ENCODE assay signal across 21 cellular contexts in genomic region chr6:130116273-130116672, GRCh38.
DNase-seq lines count a peak whose midpoint lies in the region; ATAC-seq, FAIRE-seq and TF ChIP-seq lines count a peak whose summit lies in the region.
"Had no signal": no experiment of that assay in that cellular context is flagged by ENCODE, and none has a peak within 500 bp of the region (broad histone marks: within the 10 kb centered on the region; RNA-seq: fewer than 3 reads in every experiment).

No MANE protein-coding gene starts in this region.

- no peaks in the 10 kb centered on the region for H3K36me3 ChIP-seq in pancreas
- H3K36me3 ChIP-seq: MG63 had no signal

- ATAC-seq in GM18867 (IDR thresholded peaks at IDR 0.05; ENCODE audit: unreplicated experiment) (peak; percentile 38), GM21737 (IDR thresholded peaks at IDR 0.05; ENCODE audit: unreplicated experiment) (peak; percentile 43), pancreas (no peak), HG03135 (IDR thresholded peaks at IDR 0.05; ENCODE audit: unreplicated experiment) (no peak)
- ATAC-seq in CD4-positive, alpha-beta T cell (ENCODE audit: poor library complexity) = no peak
- ATAC-seq: CD8-positive, alpha-beta T cell; WTC11 had no signal

- no peak overlapping the region for H3K27ac ChIP-seq in CD4-positive, alpha-beta T cell (ENCODE audit: low read depth, low read length)
- H3K27ac ChIP-seq in pancreas = no peak overlapping the region
- H3K27ac ChIP-seq: RWPE1, stomach had no signal

- H3K27ac Mint-ChIP-seq in CD4-positive, alpha-beta T cell = no peak overlapping the region
- H3K27ac Mint-ChIP-seq: CD8-positive, alpha-beta T cell; nephron; WTC11 had no signal

- peaks cover 4% of the 10 kb centered on the region for H3K9me3 Mint-ChIP-seq in CD4-positive, alpha-beta T cell
- H3K9me3 Mint-ChIP-seq: CD8-positive, alpha-beta T cell; nephron had no signal

- no peak for FAIRE-seq in pancreas (lab: Jason Lieb, UNC)
- FAIRE-seq: frontal cortex, HTR-8/SVneo, urothelium cell line had no signal

- no peaks in the 10 kb centered on the region for H3K4me1 ChIP-seq in pancreas
- H3K4me1 ChIP-seq: stomach had no signal

- no peak overlapping the region for H3K4me3 ChIP-seq in pancreas
- H3K4me3 ChIP-seq: MG63, stomach had no signal

- CTCF ChIA-PET in CD4-positive, alpha-beta T cell (lab: Charles Lee) = no interaction called here

- peaks cover 41% of the 10 kb centered on the region for H3K4me1 Mint-ChIP-seq in CD4-positive, alpha-beta T cell (ENCODE audit: low read depth)
- H3K4me1 Mint-ChIP-seq: WTC11 had no signal

- H3K27me3 Mint-ChIP-seq in CD4-positive, alpha-beta T cell = no peaks in the 10 kb centered on the region

- DNase-seq in CD1c-positive myeloid dendritic cell (ENCODE audit: extremely low spot score) (peak; percentile 17), MV-4-11 (lab: John Stamatoyannopoulos, UW) (peak; percentile 72), NCI-H226 (no peak), pancreas (no peak)
- DNase-seq in CD4-positive, alpha-beta T cell = no peak
- DNase-seq: activated effector memory CD4-positive, alpha-beta T cell treated with anti-CD3 and anti-CD28 coated beads, Interleukin-2, amount 50 U/mL, for 16 hours; anterior cingulate cortex; CD8-positive, alpha-beta T cell; MG63; NCI-H2107; stomach; T-helper 1 cell had no signal

- peaks cover 65% of the 10 kb centered on the region for H3K36me3 Mint-ChIP-seq in CD4-positive, alpha-beta T cell (ENCODE audit: low read depth)
- H3K36me3 Mint-ChIP-seq: WTC11 had no signal

- POLR2A ChIA-PET in CD4-positive, alpha-beta T cell (lab: Charles Lee) = interaction anchor here (2.2 kb wide), 1 partner anchor 16 kb away, joined by 11 read pairs; no protein-coding TSS in a partner anchor

- H3K4me3 Mint-ChIP-seq in CD4-positive, alpha-beta T cell = no peak overlapping the region
- H3K4me3 Mint-ChIP-seq: CD8-positive, alpha-beta T cell; nephron; WTC11 had no signal

- no peaks in the 10 kb centered on the region for H3K27me3 ChIP-seq in CD4-positive, alpha-beta T cell (ENCODE audit: control insufficient read depth, insufficient read depth, low read length)
- no peaks in the 10 kb centered on the region for H3K27me3 ChIP-seq in pancreas
- H3K27me3 ChIP-seq: MG63, stomach had no signal

- no peaks in the 10 kb centered on the region for H3K9me3 ChIP-seq in CD4-positive, alpha-beta T cell (ENCODE audit: control insufficient read depth, low read length)
- H3K9me3 ChIP-seq in pancreas = no peaks in the 10 kb centered on the region
- H3K9me3 ChIP-seq: MG63, stomach had no signal

- intact Hi-C loops in CD4-positive, alpha-beta T cell (cut with DNase I, micrococcal nuclease) = no loop called here
- intact Hi-C loops in pancreas (cut with DNase I) = no loop called here

- 82 to 88% methylated on average over 4 of the region's 4 CpGs for WGBS in pancreas, 2 donors

- no peak for TF ChIP-seq CTCF in CD4-positive, alpha-beta T cell (IDR thresholded peaks at IDR 0.05)
- no peak for TF ChIP-seq CTCF in pancreas (IDR thresholded peaks at IDR 0.05)

Comparison
In these comparisons a context has a peak if more than half of its experiments do, and no peak if none do; other contexts are left out.
1. DNase-seq: peak in CD1c-positive myeloid dendritic cell (single experiment) and MV-4-11 (single experiment); none in CD4-positive, alpha-beta T cell (0 of 10), NCI-H226 (single experiment) and pancreas (0 of 6).
2. ATAC-seq: peak in GM18867 (single experiment) and GM21737 (single experiment); none in CD4-positive, alpha-beta T cell (single experiment), pancreas (0 of 4) and HG03135 (single experiment).